ENCODE assay signal across 22 cellular contexts in genomic region chr9:123488683-123489321, GRCh38.
"Had no signal": no experiment of that assay in that cellular context is flagged by ENCODE, and none has a peak within 500 bp of the region (broad histone marks: within the 10 kb centered on the region; RNA-seq: fewer than 3 reads in every experiment).

No MANE protein-coding gene starts in this region.

- H3K4me3 ChIP-seq: SK-N-MC had no signal

- H3K27ac Mint-ChIP-seq: activated CD8-positive, alpha-beta T cell treated with anti-CD3 and anti-CD28 coated beads, Interleukin-2, amount 10 ng/mL, durations not matched to agents 7 days and 5 days; activated naive CD8-positive, alpha-beta T cell treated with anti-CD3 and anti-CD28 coated beads, Interleukin-2, amount 10 ng/mL, durations not matched to agents 7 days and 5 days had no signal

- FAIRE-seq: bronchial epithelial cell had no signal

- DNase-seq: activated CD4-positive, alpha-beta T cell treated with anti-CD3 and anti-CD28 coated beads for 48 hours; activated CD4-positive, alpha-beta T cell treated with anti-CD3 and anti-CD28 coated beads, Interleukin-2, amount 50 U/mL, for 4 hours; activated CD8-positive, alpha-beta memory T cell treated with anti-CD3 and anti-CD28 coated beads, Interleukin-2, amount 50 U/mL, for 48 hours; activated CD8-positive, alpha-beta T cell treated with anti-CD3 and anti-CD28 coated beads, Interleukin-2, amount 10 ng/mL, durations not matched to agents 7 days and 5 days; activated naive CD4-positive, alpha-beta T cell treated with anti-CD3 and anti-CD28 coated beads, Interleukin-2, amount 50 U/mL, for 16 hours; activated naive CD8-positive, alpha-beta T cell treated with anti-CD3 and anti-CD28 coated beads, Interleukin-2, amount 10 ng/mL, durations not matched to agents 7 days and 5 days; activated T-cell treated with anti-CD3 and anti-CD28 coated beads, Interleukin-2, amount 50 U/mL, for 1 hour; aorta; KG1; NCI-H1048; NCI-H1694 treated with DMSO at 0.1 percent for 48 hours; NCI-H2029 treated with DMSO at 0.1 percent for 48 hours; NCI-H510A; NCI-H82; RPMI8226; T-helper 1 cell; WERI-Rb-1 had no signal

- H3K27me3 Mint-ChIP-seq: activated naive CD8-positive, alpha-beta T cell treated with anti-CD3 and anti-CD28 coated beads, Interleukin-2, amount 10 ng/mL, durations not matched to agents 7 days and 5 days had no signal

- H3K4me3 Mint-ChIP-seq: activated CD8-positive, alpha-beta T cell treated with anti-CD3 and anti-CD28 coated beads, Interleukin-2, amount 10 ng/mL, durations not matched to agents 7 days and 5 days; activated naive CD8-positive, alpha-beta T cell treated with anti-CD3 and anti-CD28 coated beads, Interleukin-2, amount 10 ng/mL, durations not matched to agents 7 days and 5 days had no signal

- H3K27ac ChIP-seq: SK-N-MC, WERI-Rb-1 had no signal

- ATAC-seq: activated CD4-positive, CD25-positive, alpha-beta regulatory T cell treated with anti-CD3 and anti-CD28 coated beads, Interleukin-2, amount 50 U/mL, for 24 hours; activated CD8-positive, alpha-beta T cell treated with anti-CD3 and anti-CD28 coated beads, Interleukin-2, amount 10 ng/mL, durations not matched to agents 7 days and 5 days; Panc1; Right ventricle myocardium inferior had no signal

- H3K36me3 ChIP-seq: WERI-Rb-1 had no signal

- H3K9me3 Mint-ChIP-seq: activated naive CD8-positive, alpha-beta T cell treated with anti-CD3 and anti-CD28 coated beads, Interleukin-2, amount 10 ng/mL, durations not matched to agents 7 days and 5 days had no signal

- H3K36me3 Mint-ChIP-seq: activated naive CD8-positive, alpha-beta T cell treated with anti-CD3 and anti-CD28 coated beads, Interleukin-2, amount 10 ng/mL, durations not matched to agents 7 days and 5 days had no signal
